Comparison of ENCODE assay signal across 28 cellular contexts in genomic region chr10:116184448-116184794, GRCh38.
"Had no signal": no experiment of that assay in that cellular context is flagged by ENCODE, and none has a peak within 500 bp of the region (broad histone marks: within the 10 kb centered on the region; RNA-seq: fewer than 3 reads in every experiment).

No MANE protein-coding gene starts in this region.

- H3K36me3 ChIP-seq: ascending aorta, breast epithelium, cardiac muscle cell, heart left ventricle had no signal

- H3K9me3 Mint-ChIP-seq: activated CD8-positive, alpha-beta T cell treated with anti-CD3 and anti-CD28 coated beads for 36 hours; activated T-helper 17 cell treated with anti-CD3 and anti-CD28 coated beads, Interleukin-2, amount 50 U/mL, for 72 hours; brain; dendritic cell treated with granulocyte-macrophage colony-stimulating factor and Interleukin-4, amounts not matched to agents 40 ng/mL and 50 ng/mL, for 4 days; endodermal cell; T-helper 1 cell treated with Interleukin-12 subunit alpha and Interleukin-12 subunit beta and Interleukin-4 antibody, amounts not matched to agents 30 μg/mL and 1 μg/mL, for 36 hours had no signal

- H3K4me1 Mint-ChIP-seq: activated B cell treated with CpG ODN at 0.5 μM for 24 hours; activated T-helper 17 cell treated with anti-CD3 and anti-CD28 coated beads, Interleukin-2, amount 50 U/mL, for 72 hours; endodermal cell had no signal

- H3K27me3 Mint-ChIP-seq: activated B cell treated with CpG ODN at 0.5 μM for 24 hours; activated CD8-positive, alpha-beta T cell treated with anti-CD3 and anti-CD28 coated beads for 36 hours; activated naive CD8-positive, alpha-beta T cell; activated T-helper 17 cell treated with anti-CD3 and anti-CD28 coated beads, Interleukin-2, amount 50 U/mL, for 72 hours; dendritic cell treated with granulocyte-macrophage colony-stimulating factor and Interleukin-4, amounts not matched to agents 40 ng/mL and 50 ng/mL, for 4 days had no signal

- ATAC-seq: activated CD8-positive, alpha-beta T cell treated with anti-CD3 and anti-CD28 coated beads for 36 hours; activated T-cell treated with anti-CD3 and anti-CD28 coated beads, Interleukin-2, amount 50 U/mL, for 4 hours; activated T-helper 17 cell treated with anti-CD3 and anti-CD28 coated beads, Interleukin-2, amount 50 U/mL, for 72 hours; esophagus mucosa had no signal

- H3K4me3 Mint-ChIP-seq: activated B cell treated with CpG ODN at 0.5 μM for 24 hours; activated CD8-positive, alpha-beta T cell treated with anti-CD3 and anti-CD28 coated beads for 36 hours; activated naive CD8-positive, alpha-beta T cell; activated T-cell treated with anti-CD3 and anti-CD28 coated beads, Interleukin-2, amount 50 U/mL, for 4 hours; activated T-helper 17 cell treated with anti-CD3 and anti-CD28 coated beads, Interleukin-2, amount 50 U/mL, for 72 hours; brain; dendritic cell treated with granulocyte-macrophage colony-stimulating factor and Interleukin-4, amounts not matched to agents 40 ng/mL and 50 ng/mL, for 4 days; endodermal cell; T-helper 1 cell treated with Interleukin-12 subunit alpha and Interleukin-12 subunit beta and Interleukin-4 antibody, amounts not matched to agents 30 μg/mL and 1 μg/mL, for 36 hours had no signal

- H3K36me3 Mint-ChIP-seq: activated naive CD8-positive, alpha-beta T cell had no signal

- H3K4me1 ChIP-seq: ascending aorta, breast epithelium, heart left ventricle had no signal

- H3K4me3 ChIP-seq: ascending aorta, breast epithelium, cardiac muscle cell, coronary artery, dorsolateral prefrontal cortex, heart left ventricle had no signal

- H3K27ac ChIP-seq: ascending aorta, breast epithelium, cardiac muscle cell, coronary artery, dorsolateral prefrontal cortex, heart left ventricle, VCaP had no signal

- DNase-seq: activated B cell treated with CpG ODN at 0.5 μM for 24 hours; activated CD4-positive, alpha-beta T cell treated with anti-CD3 and anti-CD28 coated beads for 48 hours; activated CD4-positive, alpha-beta T cell treated with anti-CD3 and anti-CD28 coated beads, Interleukin-2, amount 50 U/mL, for 1 hour; activated CD4-positive, alpha-beta T cell treated with anti-CD3 and anti-CD28 coated beads, Interleukin-2, amount 50 U/mL, for 48 hours; activated CD8-positive, alpha-beta memory T cell treated with anti-CD3 and anti-CD28 coated beads for 24 hours; activated CD8-positive, alpha-beta T cell treated with anti-CD3 and anti-CD28 coated beads for 36 hours; activated effector memory CD4-positive, alpha-beta T cell treated with Interleukin-2 at 50 U/mL for 16 hours; activated gamma-delta T cell treated with Interleukin-2 at 50 U/mL for 16 hours; activated naive CD4-positive, alpha-beta T cell treated with anti-CD3 and anti-CD28 coated beads, Interleukin-2, amount 50 U/mL, for 16 hours; activated naive CD4-positive, alpha-beta T cell treated with Interleukin-2 at 50 U/mL for 16 hours; activated T-cell treated with anti-CD3 and anti-CD28 coated beads, Interleukin-2, amount 50 U/mL, for 4 hours; central memory CD4-positive, alpha-beta T cell; effector memory CD4-positive, alpha-beta T cell; T-helper 9 cell had no signal

- H3K27ac Mint-ChIP-seq: activated B cell treated with CpG ODN at 0.5 μM for 24 hours; activated CD8-positive, alpha-beta T cell treated with anti-CD3 and anti-CD28 coated beads for 36 hours; activated naive CD8-positive, alpha-beta T cell; activated T-helper 17 cell treated with anti-CD3 and anti-CD28 coated beads, Interleukin-2, amount 50 U/mL, for 72 hours; dendritic cell treated with granulocyte-macrophage colony-stimulating factor and Interleukin-4, amounts not matched to agents 40 ng/mL and 50 ng/mL, for 4 days; endodermal cell; T-helper 1 cell treated with Interleukin-12 subunit alpha and Interleukin-12 subunit beta and Interleukin-4 antibody, amounts not matched to agents 30 μg/mL and 1 μg/mL, for 36 hours had no signal

- H3K9me3 ChIP-seq: ascending aorta, breast epithelium, heart left ventricle had no signal
